ENCODE assay signal across 10 cellular contexts in the genomic region with DNA sequence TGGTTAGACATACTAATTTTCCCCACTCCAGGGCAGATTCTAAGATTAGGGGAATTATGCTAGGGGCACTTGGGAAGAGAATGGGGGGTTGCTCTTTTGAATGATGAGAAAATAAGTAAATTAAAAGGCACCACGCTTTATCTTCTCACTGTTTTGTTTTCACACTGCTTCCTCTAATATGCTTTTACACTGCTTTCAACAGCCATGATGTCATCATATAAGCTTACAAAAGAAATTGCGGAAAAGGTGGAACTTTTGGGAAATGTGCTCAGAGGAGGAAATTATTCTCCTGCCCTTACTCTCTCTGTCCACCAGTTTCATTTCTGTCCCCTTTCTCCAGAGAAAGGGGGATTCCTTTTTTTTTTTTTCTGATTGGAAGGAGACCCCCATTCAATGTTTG.
"Had no signal": no experiment of that assay in that cellular context is flagged by ENCODE, and none has a peak within 500 bp of the region (broad histone marks: within the 10 kb centered on the region; RNA-seq: fewer than 3 reads in every experiment).

No MANE protein-coding gene starts in this region.

- H3K27ac Mint-ChIP-seq: HFFc6 had no signal

- H3K9ac ChIP-seq: GM23248 had no signal

- ATAC-seq: K562 had no signal

- H3K4me3 ChIP-seq: GM23248, K562 had no signal

- H3K4me3 Mint-ChIP-seq: H9, HFFc6 had no signal

- FAIRE-seq: H1, H54, K562 had no signal

- H2AFZ ChIP-seq: GM23248 had no signal

- DNase-seq: GM23248, H9, HCEC 1CT, HFFc6, IMR-90, KG1 had no signal

- H3K27ac ChIP-seq: GM23248, HL-60 had no signal
